Comparison of ENCODE assay signal across 11 cellular contexts in the genomic region with DNA sequence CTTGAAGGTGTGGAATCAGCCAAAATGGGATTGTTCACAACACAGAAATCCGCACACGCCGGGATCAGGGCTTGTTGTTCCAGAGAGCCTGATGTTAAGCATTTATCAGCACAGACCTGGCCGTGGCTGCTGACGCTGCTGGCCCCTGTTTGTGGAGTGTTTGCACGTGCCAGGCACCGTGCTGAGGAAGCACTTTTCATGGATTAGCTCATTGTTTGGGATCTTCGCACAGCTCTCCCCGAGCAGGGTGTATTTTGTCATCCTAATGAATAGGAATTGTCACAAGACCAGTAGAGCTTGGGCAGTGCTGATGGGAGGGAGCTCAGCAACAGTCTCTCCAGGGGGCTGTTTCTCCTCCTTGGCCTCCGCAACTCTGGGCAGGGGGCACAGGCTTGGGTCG.
DNase-seq lines count a peak whose midpoint lies in the region; ATAC-seq, FAIRE-seq and TF ChIP-seq lines count a peak whose summit lies in the region.
"Had no signal": no experiment of that assay in that cellular context is flagged by ENCODE, and none has a peak within 500 bp of the region (broad histone marks: within the 10 kb centered on the region; RNA-seq: fewer than 3 reads in every experiment).

No MANE protein-coding gene starts in this region.

- TF ChIP-seq EP300 in K562 (IDR thresholded peaks at IDR 0.05; ENCODE audit: low read length): no peak

- BruUV-seq in K562 (replicated peaks; lab: Mats Ljungman, UMichigan): no TSS peak

- H3K9me1 ChIP-seq in K562 (ENCODE audit: control insufficient read depth, insufficient read depth, low read length): peaks cover 11% of the 10 kb centered on the region

- POLR2A ChIA-PET in K562 (lab: Yijun Ruan, JAX): interaction anchor here (0.6 kb wide), 1 partner anchor 8 kb away, joined by 5 read pairs; no protein-coding TSS in a partner anchor

- TF ChIP-seq RAD21 in K562 (CRISPR knock-in tag; conservative IDR thresholded peaks at IDR 0.05 in 1 of 2, IDR thresholded peaks at IDR 0.05 in 1 of 2): no peak

- H3K4me1 ChIP-seq in K562 (replicated peaks in 1 of 2; ENCODE audit: control insufficient read depth in 2 of 2, insufficient read depth in 2 of 2, low read length in 2 of 2) (peaks cover 3 to 17% of the 10 kb centered on the region in 2 experiments; a peak in 4 of 5 replicates), right lobe of liver (no peaks in the 10 kb centered on the region)

- in situ Hi-C loops in K562 (cut with MboI): no loop called here

- intact Hi-C loops in K562 (cut with micrococcal nuclease): no loop called here
- intact Hi-C loops in right lobe of liver (cut with DNase I): loop anchor here in 1 of 2 donors (5.0 kb wide), 1 partner anchor 104 kb away; no protein-coding TSS in a partner anchor

- no peak overlapping the region for H2AFZ ChIP-seq in K562 (ENCODE audit: low read depth, low read length)

- 0 out of 4 replicates have a peak overlapping the region, but pooled peaks of 1 of the 2 experiments have one; percentile 11 for H3K9ac ChIP-seq in K562 (ENCODE audit: insufficient read depth in 1 of 2, low read depth in 2 of 2, low read length in 2 of 2)

- H3K4me3 ChIP-seq in K562 (no peak overlapping the region), right lobe of liver (no peak overlapping the region)
- H3K4me3 ChIP-seq: adrenal gland had no signal

- TF ChIP-seq POLR2A in K562 (conservative IDR thresholded peaks at IDR 0.05) (no peak), right lobe of liver (IDR thresholded peaks at IDR 0.05) (no peak)

- no peak overlapping the region for H3K4me2 ChIP-seq in K562 (ENCODE audit: insufficient read depth, low read length)

- H3K79me2 ChIP-seq in K562 (ENCODE audit: control insufficient read depth, insufficient read depth, low read length): peaks cover 20% of the 10 kb centered on the region

- H3K27ac ChIP-seq in K562 (ENCODE audit: extremely low read depth, low read depth, low read length): no peak overlapping the region
- peak overlapping the region in 1 of 3 donors; percentile 29 for H3K27ac ChIP-seq in right lobe of liver
- H3K27ac ChIP-seq: adrenal gland had no signal

- H3K9me3 ChIP-seq in K562 (replicated peaks; ENCODE audit: control insufficient read depth, insufficient read depth, low read depth, low read length) (no peaks in the 10 kb centered on the region; the same call in 1 of the 2 replicates), right lobe of liver (no peaks in the 10 kb centered on the region)
- H3K9me3 ChIP-seq: adrenal gland had no signal

- WGBS in K562 (ENCODE audit: insufficient coverage, low coverage, missing lambda C conversion rate): 83% methylated on average over 11 of the region's 11 CpGs
- 0% methylated on average over 1 of the region's 11 CpGs for WGBS in right lobe of liver (ENCODE audit: insufficient coverage, low coverage, low lambda C conversion rate, missing lambda C conversion rate)

- no peak for ATAC-seq in K562
- ATAC-seq in right lobe of liver: peak; percentile 26 to 65 (median 44)
- no peak for ATAC-seq in HG03135 (IDR thresholded peaks at IDR 0.05; ENCODE audit: unreplicated experiment)
- ATAC-seq: sciatic nerve had no signal

- DNase-seq in NCI-H2081 (lab: John Stamatoyannopoulos, UW): peak; percentile 56 to 85
- no peak for DNase-seq in NCI-H2081 treated with DMSO at 0.1 percent for 48 hours (lab: John Stamatoyannopoulos, UW)
- no peak for DNase-seq in K562 (ENCODE audit: extremely low read depth in 1 of 4, low spot score in 3 of 4)
- DNase-seq in right lobe of liver: peak; percentile 50 to 73 (median 71)
- peak; percentile 86 for DNase-seq in superior temporal gyrus (ENCODE audit: extremely low spot score)
- DNase-seq in activated effector memory CD4-positive, alpha-beta T cell treated with anti-CD3 and anti-CD28 coated beads, Interleukin-2, amount 50 U/mL, for 16 hours: no peak
- DNase-seq in DMS 273 treated with DMSO at 0.1 percent for 48 hours (lab: John Stamatoyannopoulos, UW): no peak
- DNase-seq: activated CD4-positive, CD25-positive, alpha-beta regulatory T cell treated with anti-CD3 and anti-CD28 coated beads, Interleukin-2, amount 50 U/mL, for 72 hours; adrenal gland had no signal

- CTCF ChIA-PET in K562 (lab: Yijun Ruan, JAX; ENCODE audit: low intra/inter-chr PET ratio): no interaction called here

- peaks cover 24% of the 10 kb centered on the region; the same call in 1 of the 2 replicates for H4K20me1 ChIP-seq in K562 (replicated peaks; ENCODE audit: control insufficient read depth, insufficient read depth, low read length)

- H3K27me3 ChIP-seq in K562 (ENCODE audit: control insufficient read depth in 2 of 2, insufficient read depth in 2 of 2, low read length in 2 of 2) (no peaks in the 10 kb centered on the region; a peak in 1 of 5 replicates), right lobe of liver (no peaks in the 10 kb centered on the region)
- H3K27me3 ChIP-seq: adrenal gland had no signal

- TF ChIP-seq CTCF in K562 (IDR thresholded peaks at IDR 0.05 in 2 of 3, conservative IDR thresholded peaks at IDR 0.05 in 1 of 3; ENCODE audit: insufficient read depth in 2 of 3, low read depth in 1 of 3, low read length in 3 of 3): no peak
- no peak for TF ChIP-seq CTCF in right lobe of liver (IDR thresholded peaks at IDR 0.05)

- H3K36me3 ChIP-seq in K562 (ENCODE audit: control insufficient read depth, insufficient read depth, low read length) (peaks cover 49% of the 10 kb centered on the region; the same call in 2 of the 3 replicates), right lobe of liver (no peaks in the 10 kb centered on the region)

- FAIRE-seq in K562 (lab: Jason Lieb, UNC): no peak

TF ChIP-seq in K562, 482 proteins besides CTCF, POLR2A, EP300 and RAD21:
- TF ChIP-seq ATF3 (IDR thresholded peaks at IDR 0.05) (no peak), ATF3 (CRISPR knock-in tag; conservative IDR thresholded peaks at IDR 0.05) (no peak), POLR3A (IDR thresholded peaks at IDR 0.05; ENCODE audit: borderline replicate concordance, extremely low read depth, insufficient read depth, insufficient read length) (no peak), CBFA2T3 (IDR thresholded peaks at IDR 0.05) (no peak), C11orf30 (IDR thresholded peaks at IDR 0.05; ENCODE audit: low read depth) (0 out of 2 replicates have a peak, but pooled peaks have one; percentile 8), ARID2 (IDR thresholded peaks at IDR 0.05) (no peak), FOXJ3 (CRISPR knock-in tag; IDR thresholded peaks at IDR 0.05) (no peak), ZNF316 (IDR thresholded peaks at IDR 0.05) (0 out of 2 replicates have a peak, but pooled peaks have one; percentile 4)
- TF ChIP-seq, protein P1, sequence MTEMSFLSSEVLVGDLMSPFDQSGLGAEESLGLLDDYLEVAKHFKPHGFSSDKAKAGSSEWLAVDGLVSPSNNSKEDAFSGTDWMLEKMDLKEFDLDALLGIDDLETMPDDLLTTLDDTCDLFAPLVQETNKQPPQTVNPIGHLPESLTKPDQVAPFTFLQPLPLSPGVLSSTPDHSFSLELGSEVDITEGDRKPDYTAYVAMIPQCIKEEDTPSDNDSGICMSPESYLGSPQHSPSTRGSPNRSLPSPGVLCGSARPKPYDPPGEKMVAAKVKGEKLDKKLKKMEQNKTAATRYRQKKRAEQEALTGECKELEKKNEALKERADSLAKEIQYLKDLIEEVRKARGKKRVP (CRISPR knock-in tag; IDR thresholded peaks at IDR 0.05): no peak
TF ChIP-seq in K562: peak in this region for 2.

Comparison
In these comparisons a context has a peak if more than half of its experiments do, and no peak if none do; other contexts are left out.
1. DNase-seq: peak in NCI-H2081 (2 of 2), right lobe of liver (3 of 3) and superior temporal gyrus (single experiment); none in NCI-H2081 treated with DMSO at 0.1 percent for 48 hours (single experiment), K562 (0 of 4), activated effector memory CD4-positive, alpha-beta T cell treated with anti-CD3 and anti-CD28 coated beads, Interleukin-2, amount 50 U/mL, for 16 hours (single experiment) and DMS 273 treated with DMSO at 0.1 percent for 48 hours (single experiment).
2. ATAC-seq: peak in right lobe of liver (4 of 4); none in K562 (single experiment) and HG03135 (single experiment).